Comparison of ENCODE assay signal across 8 cellular contexts in the genomic region with DNA sequence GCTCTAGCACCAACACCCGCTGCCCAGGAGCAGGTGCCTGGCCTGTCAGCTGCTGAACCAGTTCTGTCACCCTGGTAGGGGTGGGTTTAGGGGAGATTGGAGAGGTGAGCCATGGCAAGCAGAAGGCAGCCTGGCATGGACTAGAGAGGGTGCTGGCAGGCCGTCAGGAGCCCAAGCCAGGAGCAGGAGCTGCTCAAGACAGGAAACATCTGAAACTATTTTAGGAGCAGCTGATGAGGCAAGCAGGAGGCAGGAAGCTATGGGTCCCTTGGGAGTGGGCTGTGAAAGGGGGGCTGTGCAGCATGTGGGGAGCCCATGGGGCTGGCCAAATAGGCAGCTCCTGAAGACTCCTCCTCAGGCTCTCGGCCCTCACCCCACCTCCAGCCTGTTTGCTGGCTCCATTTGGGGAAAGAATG. TPM values are rescaled to one million over a fixed set of nuclear protein-coding genes. Genes with fewer than 3 reads are reported as not detected.
DNase-seq lines count a peak whose midpoint lies in the region; ATAC-seq, FAIRE-seq and TF ChIP-seq lines count a peak whose summit lies in the region.

No MANE protein-coding gene starts in this region.

- no peaks in the 10 kb centered on the region for H3F3A ChIP-seq in PC-3 (ENCODE audit: low read length, unreplicated experiment)

- DNase-seq in GM12892 (ENCODE audit: insufficient read length): no peak
- peak; percentile 47 for DNase-seq in PC-3
- DNase-seq in epithelial cell of esophagus (ENCODE audit: low read depth): peak; percentile 52
- no peak for DNase-seq in natural killer cell
- no peak for DNase-seq in NCI-H1417 treated with DMSO at 0.1 percent for 48 hours (lab: John Stamatoyannopoulos, UW)

- H3K36me3 ChIP-seq in PC-3 (ENCODE audit: low read depth, low read length): no peaks in the 10 kb centered on the region

- H4K20me1 ChIP-seq in PC-3 (ENCODE audit: low read length): no peaks in the 10 kb centered on the region

- no peak overlapping the region for H3K9ac ChIP-seq in PC-3 (ENCODE audit: low read length)

- H2AFZ ChIP-seq in PC-3 (ENCODE audit: low read length): no peak overlapping the region

- no TSS peak for BruUV-seq in PC-3 (replicated peaks; lab: Mats Ljungman, UMichigan)

- H3K9me2 ChIP-seq in PC-3 (replicated peaks; ENCODE audit: low read length): no peaks in the 10 kb centered on the region

- no peaks in the 10 kb centered on the region for H3K79me2 ChIP-seq in PC-3 (ENCODE audit: low read length)

- no peak overlapping the region for H3K4me2 ChIP-seq in PC-3 (ENCODE audit: low read length)

- no peak overlapping the region for H3K27ac ChIP-seq in PC-3 (ENCODE audit: low read length)

- H3K4me1 ChIP-seq in PC-3 (ENCODE audit: insufficient read depth, low read length): peaks cover 12% of the 10 kb centered on the region; the same call in 1 of the 2 replicates

- ATAC-seq in PC-3 (no peak), natural killer cell (no peak), HG03520 (IDR thresholded peaks at IDR 0.05; ENCODE audit: unreplicated experiment) (no peak), GM21825 (IDR thresholded peaks at IDR 0.05; ENCODE audit: unreplicated experiment) (no peak), HG03354 (IDR thresholded peaks at IDR 0.05; ENCODE audit: poor library complexity, severe bottlenecking, unreplicated experiment) (no peak)

- H3K9me3 Mint-ChIP-seq in natural killer cell: no peaks in the 10 kb centered on the region

- TF ChIP-seq POLR2A in GM12892 (IDR thresholded peaks at IDR 0.05; ENCODE audit: low read depth, low read length): no peak

- no peaks in the 10 kb centered on the region for H3K27me3 ChIP-seq in PC-3 (ENCODE audit: low read length)

- POLR2A ChIA-PET in PC-3 (lab: Charles Lee; ENCODE audit: unreplicated experiment): no interaction called here

- TF ChIP-seq CTCF in PC-3 (conservative IDR thresholded peaks at IDR 0.05; ENCODE audit: low read depth, low read length) (no peak), epithelial cell of esophagus (IDR thresholded peaks at IDR 0.05; ENCODE audit: insufficient read depth, low read depth, low read length, missing control alignments) (no peak), natural killer cell (IDR thresholded peaks at IDR 0.05) (no peak)

- peaks cover 12 to 14% of the 10 kb centered on the region in 2 donors for H3K27me3 Mint-ChIP-seq in natural killer cell (ENCODE audit: low read depth in 2 of 2)

- CTCF ChIA-PET in PC-3 (lab: Charles Lee): no interaction called here

- peak overlapping the region; percentile 20 to 26 for H3K27ac Mint-ChIP-seq in natural killer cell

- H3K4me3 ChIP-seq in PC-3 (ENCODE audit: low read length) (no peak overlapping the region), epithelial cell of esophagus (ENCODE audit: low read length) (no peak overlapping the region)

- intact Hi-C loops in PC-3 (cut with micrococcal nuclease): no loop called here
- intact Hi-C loops in natural killer cell (cut with micrococcal nuclease): no loop called here

- H3K4me1 Mint-ChIP-seq in natural killer cell: peaks cover 13 to 31% of the 10 kb centered on the region in 2 donors

- H3K36me3 Mint-ChIP-seq in natural killer cell: no peaks in the 10 kb centered on the region

- H3K4me3 Mint-ChIP-seq in natural killer cell: peak overlapping the region; percentile 61

- FAIRE-seq in GM12892 (lab: Jason Lieb, UNC): peak; percentile 82

- no peaks in the 10 kb centered on the region for H3K9me3 ChIP-seq in PC-3 (ENCODE audit: low read length)

RNA-seq across cellular contexts. Expression of gene INKA1, which starts 2.3 kb away (rescaled TPM):
- polyA plus RNA-seq in GM12892 (2012; ENCODE audit: missing spikeins): 2.9 TPM
- total RNA-seq in PC-3 (2014; rRNA removed) (1.3 and 5.8 TPM in 2 replicates), natural killer cell (under 1 TPM in 2 of 3 donors, not detected in 1; 0.52 to 0.83 TPM)

RNA-seq across cellular contexts. Expression of gene CDHR4, which starts 5.7 kb away (rescaled TPM):
- polyA plus RNA-seq in GM12892 (2012; ENCODE audit: missing spikeins): not detected
- not detected in 2 replicates for total RNA-seq in PC-3 (2014; rRNA removed)
- total RNA-seq in natural killer cell: under 1 TPM in 1 of 3 donors, not detected in 2; 0.30 TPM

RNA-seq across cellular contexts. Expression of gene UBA7, which starts 8.4 kb away (rescaled TPM):
- 76.7 TPM for polyA plus RNA-seq in GM12892 (2012; ENCODE audit: missing spikeins)
- total RNA-seq in PC-3 (2014; rRNA removed) (3.3 and 3.6 TPM in 2 replicates), natural killer cell (100 to 1,000 TPM; 283 to 358 (median 336) TPM)

RNA-seq across cellular contexts. Expression of gene IP6K1, which starts 19.0 kb away (rescaled TPM):
- polyA plus RNA-seq in GM12892 (2012; ENCODE audit: missing spikeins): 8.6 TPM
- 50.3 and 51.0 TPM in 2 replicates for total RNA-seq in PC-3 (2014; rRNA removed)
- total RNA-seq in natural killer cell: 10 to 100 TPM; 53.7 to 68.7 (median 57.9) TPM

RNA-seq across cellular contexts. Expression of gene TRAIP, which starts 51.0 kb away (rescaled TPM):
- polyA plus RNA-seq in GM12892 (2012; ENCODE audit: missing spikeins): 10.3 TPM
- 21.6 and 27.8 TPM in 2 replicates for total RNA-seq in PC-3 (2014; rRNA removed)
- total RNA-seq in natural killer cell: 1 to 10 TPM; 3.3 to 6.2 (median 4.0) TPM

Comparison
In these comparisons a context has a peak if more than half of its experiments do, and no peak if none do; other contexts are left out.
1. DNase-seq: peak in PC-3 (single experiment) and epithelial cell of esophagus (single experiment); none in GM12892 (single experiment), natural killer cell (single experiment) and NCI-H1417 treated with DMSO at 0.1 percent for 48 hours (single experiment).
2. RNA of gene UBA7, which starts 8.4 kb away (total RNA-seq): 283 to 358 TPM in natural killer cell; 3.3 to 3.6 TPM in PC-3; every median in the first group is over 10 times any median in the second.